Comparison of ENCODE assay signal across 4 cellular contexts in genomic region chr19:43107401-43107800, GRCh38. TPM values are rescaled to one million over a fixed set of nuclear protein-coding genes. Genes with fewer than 3 reads are reported as not detected.
"Had no signal": no experiment of that assay in that cellular context is flagged by ENCODE, and none has a peak within 500 bp of the region (broad histone marks: within the 10 kb centered on the region; RNA-seq: fewer than 3 reads in every experiment).

No MANE protein-coding gene starts in this region.

RNA-seq across cellular contexts. Expression of gene PSG2, which starts 24.9 kb away (rescaled TPM):
- total RNA-seq: H4, H7, HT-29 had no signal
- polyA plus RNA-seq: IgD-negative memory B cell had no signal
